ENCODE assay signal across 24 cellular contexts in the genomic region with DNA sequence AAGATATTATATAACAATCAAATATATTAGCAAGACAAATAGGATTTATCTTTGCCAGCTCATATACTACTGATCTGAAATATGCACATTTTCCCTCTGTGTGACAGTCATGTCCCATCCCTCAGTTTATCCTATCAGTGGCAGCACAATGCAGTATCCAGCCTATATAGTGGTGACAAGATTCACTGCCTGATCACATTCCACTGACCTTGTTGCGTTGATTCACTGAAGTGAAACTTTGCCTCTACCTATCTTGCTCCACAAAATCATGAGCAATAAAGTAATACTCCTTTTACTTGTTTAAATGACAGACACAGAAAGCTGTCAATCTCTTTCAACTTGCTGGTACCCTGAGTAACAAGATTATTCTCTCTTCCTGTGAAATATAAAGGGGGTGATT. TPM values are rescaled to one million over a fixed set of nuclear protein-coding genes. Genes with fewer than 3 reads are reported as not detected.
DNase-seq lines count a peak whose midpoint lies in the region; ATAC-seq and TF ChIP-seq lines count a peak whose summit lies in the region.
"Had no signal": no experiment of that assay in that cellular context is flagged by ENCODE, and none has a peak within 500 bp of the region (broad histone marks: within the 10 kb centered on the region; RNA-seq: fewer than 3 reads in every experiment).

No MANE protein-coding gene starts in this region.

- CTCF ChIA-PET in activated CD4-positive, alpha-beta memory T cell treated with anti-CD3 and anti-CD28 coated beads for 36 hours (lab: Charles Lee): interaction anchor here (1.3 kb wide), 1 partner anchor 16 kb away, joined by 4 read pairs; no protein-coding TSS in a partner anchor
- CTCF ChIA-PET in activated CD4-positive, alpha-beta memory T cell treated with anti-CD3 and anti-CD28 coated beads, Interleukin-2, amount 10 ng/mL, durations not matched to agents 7 days and 5 days (lab: Charles Lee): no interaction called here

- DNase-seq in activated CD4-positive, alpha-beta memory T cell treated with anti-CD3 and anti-CD28 coated beads for 36 hours: no peak
- DNase-seq in activated CD4-positive, alpha-beta memory T cell treated with anti-CD3 and anti-CD28 coated beads, Interleukin-2, amount 10 ng/mL, durations not matched to agents 7 days and 5 days: no peak
- DNase-seq in HL-60 (ENCODE audit: low read depth in 1 of 2, low spot score in 1 of 2): no peak
- DNase-seq in activated naive CD8-positive, alpha-beta T cell treated with anti-CD3 and anti-CD28 coated beads, Interleukin-2, amount 10 ng/mL, durations not matched to agents 7 days and 5 days: no peak
- no peak for DNase-seq in progenitor cell of endocrine pancreas (ENCODE audit: low spot score, unreplicated experiment)
- no peak for DNase-seq in COLO829 (ENCODE audit: low spot score)
- DNase-seq in osteocyte (ENCODE audit: extremely low spot score, unreplicated experiment): no peak
- no peak for DNase-seq in ACHN
- DNase-seq: activated effector memory CD4-positive, alpha-beta T cell treated with Interleukin-2 at 50 U/mL for 16 hours; aorta; C1 segment of cervical spinal cord; naive thymus-derived CD8-positive, alpha-beta T cell; NCI-H1694 treated with DMSO at 0.1 percent for 48 hours; NCI-H774; ovary; right cardiac atrium; T1000; upper lobe of left lung had no signal

- no peaks in the 10 kb centered on the region for H3K27me3 ChIP-seq in HL-60 (ENCODE audit: insufficient read depth, poor library complexity, severe bottlenecking)
- H3K27me3 ChIP-seq: ovary, upper lobe of left lung had no signal

- peak overlapping the region; percentile 42; the same call in 1 of the 2 replicates for H3K27ac ChIP-seq in HL-60 (replicated peaks)
- H3K27ac ChIP-seq: ovary, upper lobe of left lung had no signal

- peak overlapping the region; percentile 62 for H3K27ac Mint-ChIP-seq in activated CD4-positive, alpha-beta memory T cell treated with anti-CD3 and anti-CD28 coated beads for 36 hours
- H3K27ac Mint-ChIP-seq in activated CD4-positive, alpha-beta memory T cell treated with anti-CD3 and anti-CD28 coated beads, Interleukin-2, amount 10 ng/mL, durations not matched to agents 7 days and 5 days: no peak overlapping the region
- H3K27ac Mint-ChIP-seq in activated naive CD8-positive, alpha-beta T cell treated with anti-CD3 and anti-CD28 coated beads, Interleukin-2, amount 10 ng/mL, durations not matched to agents 7 days and 5 days: peak overlapping the region; percentile 34
- H3K27ac Mint-ChIP-seq in progenitor cell of endocrine pancreas (peak overlapping the region; percentile 50), osteocyte (ENCODE audit: unreplicated experiment) (no peak overlapping the region)
- H3K27ac Mint-ChIP-seq: mesothelial cell of epicardium had no signal

- H3K4me3 Mint-ChIP-seq in activated CD4-positive, alpha-beta memory T cell treated with anti-CD3 and anti-CD28 coated beads for 36 hours: no peak overlapping the region
- no peak overlapping the region for H3K4me3 Mint-ChIP-seq in activated CD4-positive, alpha-beta memory T cell treated with anti-CD3 and anti-CD28 coated beads, Interleukin-2, amount 10 ng/mL, durations not matched to agents 7 days and 5 days
- no peak overlapping the region for H3K4me3 Mint-ChIP-seq in activated naive CD8-positive, alpha-beta T cell treated with anti-CD3 and anti-CD28 coated beads, Interleukin-2, amount 10 ng/mL, durations not matched to agents 7 days and 5 days
- H3K4me3 Mint-ChIP-seq in progenitor cell of endocrine pancreas (ENCODE audit: low read depth): no peak overlapping the region
- no peak overlapping the region for H3K4me3 Mint-ChIP-seq in osteocyte (ENCODE audit: unreplicated experiment)
- H3K4me3 Mint-ChIP-seq: central memory CD8-positive, alpha-beta T cell; mesothelial cell of epicardium; naive thymus-derived CD8-positive, alpha-beta T cell had no signal

- no peak overlapping the region for H3K4me3 ChIP-seq in HL-60 (replicated peaks; ENCODE audit: insufficient read depth, low read length)
- H3K4me3 ChIP-seq: A549, K562, ovary, upper lobe of left lung had no signal

- no peak for ATAC-seq in activated naive CD8-positive, alpha-beta T cell treated with anti-CD3 and anti-CD28 coated beads, Interleukin-2, amount 10 ng/mL, durations not matched to agents 7 days and 5 days (ENCODE audit: low read depth)
- ATAC-seq: A549; HCT116; K562; left lobe of liver; naive thymus-derived CD8-positive, alpha-beta T cell; right cardiac atrium had no signal

- intact Hi-C loops in activated CD4-positive, alpha-beta memory T cell treated with anti-CD3 and anti-CD28 coated beads for 36 hours (cut with micrococcal nuclease): no loop called here

- H3K4me1 Mint-ChIP-seq in activated CD4-positive, alpha-beta memory T cell treated with anti-CD3 and anti-CD28 coated beads for 36 hours (ENCODE audit: low read depth): peaks cover 63% of the 10 kb centered on the region
- peaks cover 58% of the 10 kb centered on the region for H3K4me1 Mint-ChIP-seq in activated CD4-positive, alpha-beta memory T cell treated with anti-CD3 and anti-CD28 coated beads, Interleukin-2, amount 10 ng/mL, durations not matched to agents 7 days and 5 days
- peaks cover 39% of the 10 kb centered on the region for H3K4me1 Mint-ChIP-seq in activated naive CD8-positive, alpha-beta T cell treated with anti-CD3 and anti-CD28 coated beads, Interleukin-2, amount 10 ng/mL, durations not matched to agents 7 days and 5 days
- H3K4me1 Mint-ChIP-seq in progenitor cell of endocrine pancreas (ENCODE audit: low read depth): peaks cover 13% of the 10 kb centered on the region
- peaks cover 16% of the 10 kb centered on the region for H3K4me1 Mint-ChIP-seq in osteocyte (ENCODE audit: unreplicated experiment)

- in situ Hi-C loops in ACHN (cut with HindIII; ENCODE audit: low pct_ligation_motif_present, low pct_unique_long_range_greater_than_20kb, low sequenced_read_pairs): no loop called here

- peaks cover 58% of the 10 kb centered on the region for H3K36me3 Mint-ChIP-seq in activated CD4-positive, alpha-beta memory T cell treated with anti-CD3 and anti-CD28 coated beads for 36 hours
- peaks cover 73% of the 10 kb centered on the region for H3K36me3 Mint-ChIP-seq in activated CD4-positive, alpha-beta memory T cell treated with anti-CD3 and anti-CD28 coated beads, Interleukin-2, amount 10 ng/mL, durations not matched to agents 7 days and 5 days (ENCODE audit: low read depth)
- H3K36me3 Mint-ChIP-seq in activated naive CD8-positive, alpha-beta T cell treated with anti-CD3 and anti-CD28 coated beads, Interleukin-2, amount 10 ng/mL, durations not matched to agents 7 days and 5 days: peaks cover 34% of the 10 kb centered on the region
- H3K36me3 Mint-ChIP-seq in progenitor cell of endocrine pancreas (ENCODE audit: insufficient read depth): peaks cover 16% of the 10 kb centered on the region
- peaks cover 47% of the 10 kb centered on the region for H3K36me3 Mint-ChIP-seq in osteocyte (ENCODE audit: unreplicated experiment)

- TF ChIP-seq CTCF in HL-60 (IDR thresholded peaks at IDR 0.05; ENCODE audit: insufficient read depth, low read length) (no peak), progenitor cell of endocrine pancreas (IDR thresholded peaks at IDR 0.05; ENCODE audit: unreplicated experiment) (no peak), osteocyte (IDR thresholded peaks at IDR 0.05) (no peak)

- no peaks in the 10 kb centered on the region for H3K27me3 Mint-ChIP-seq in activated CD4-positive, alpha-beta memory T cell treated with anti-CD3 and anti-CD28 coated beads for 36 hours
- H3K27me3 Mint-ChIP-seq in activated CD4-positive, alpha-beta memory T cell treated with anti-CD3 and anti-CD28 coated beads, Interleukin-2, amount 10 ng/mL, durations not matched to agents 7 days and 5 days: no peaks in the 10 kb centered on the region
- no peaks in the 10 kb centered on the region for H3K27me3 Mint-ChIP-seq in activated naive CD8-positive, alpha-beta T cell treated with anti-CD3 and anti-CD28 coated beads, Interleukin-2, amount 10 ng/mL, durations not matched to agents 7 days and 5 days
- H3K27me3 Mint-ChIP-seq in progenitor cell of endocrine pancreas (no peaks in the 10 kb centered on the region), osteocyte (ENCODE audit: unreplicated experiment) (no peaks in the 10 kb centered on the region)
- H3K27me3 Mint-ChIP-seq: central memory CD8-positive, alpha-beta T cell; naive thymus-derived CD8-positive, alpha-beta T cell had no signal

- POLR2A ChIA-PET in activated CD4-positive, alpha-beta memory T cell treated with anti-CD3 and anti-CD28 coated beads for 36 hours (lab: Charles Lee): interaction anchor here (2.9 kb wide), 1 partner anchor 12 kb away, joined by 9 read pairs; no protein-coding TSS in a partner anchor
- POLR2A ChIA-PET in activated CD4-positive, alpha-beta memory T cell treated with anti-CD3 and anti-CD28 coated beads, Interleukin-2, amount 10 ng/mL, durations not matched to agents 7 days and 5 days (lab: Charles Lee): no interaction called here
- POLR2A ChIA-PET in activated naive CD8-positive, alpha-beta T cell treated with anti-CD3 and anti-CD28 coated beads, Interleukin-2, amount 10 ng/mL, durations not matched to agents 7 days and 5 days (lab: Charles Lee): interaction anchor here (1.4 to 1.6 kb wide), 2 partner anchors 10 to 15 kb away, joined by 3 read pairs; no protein-coding TSS in a partner anchor

- no peaks in the 10 kb centered on the region for H3K9me3 Mint-ChIP-seq in activated CD4-positive, alpha-beta memory T cell treated with anti-CD3 and anti-CD28 coated beads for 36 hours
- H3K9me3 Mint-ChIP-seq in activated CD4-positive, alpha-beta memory T cell treated with anti-CD3 and anti-CD28 coated beads, Interleukin-2, amount 10 ng/mL, durations not matched to agents 7 days and 5 days: no peaks in the 10 kb centered on the region
- no peaks in the 10 kb centered on the region for H3K9me3 Mint-ChIP-seq in activated naive CD8-positive, alpha-beta T cell treated with anti-CD3 and anti-CD28 coated beads, Interleukin-2, amount 10 ng/mL, durations not matched to agents 7 days and 5 days
- H3K9me3 Mint-ChIP-seq in progenitor cell of endocrine pancreas (ENCODE audit: low read depth) (no peaks in the 10 kb centered on the region), osteocyte (ENCODE audit: unreplicated experiment) (no peaks in the 10 kb centered on the region)
- H3K9me3 Mint-ChIP-seq: central memory CD8-positive, alpha-beta T cell; mesothelial cell of epicardium; naive thymus-derived CD8-positive, alpha-beta T cell had no signal

RNA-seq across cellular contexts. Expression of gene PSMA2, which starts 6.3 kb away (rescaled TPM):
- total RNA-seq in activated CD4-positive, alpha-beta memory T cell treated with anti-CD3 and anti-CD28 coated beads for 36 hours: 100 to 1,000 TPM; 196 to 200 TPM
- total RNA-seq in activated CD4-positive, alpha-beta memory T cell treated with anti-CD3 and anti-CD28 coated beads, Interleukin-2, amount 10 ng/mL, durations not matched to agents 7 days and 5 days: 100 to 1,000 TPM; 132 to 133 TPM
- 10 to 100 TPM; 98.9 to 99.8 TPM for total RNA-seq in activated naive CD8-positive, alpha-beta T cell treated with anti-CD3 and anti-CD28 coated beads, Interleukin-2, amount 10 ng/mL, durations not matched to agents 7 days and 5 days
- 99.9 and 102 TPM in 2 replicates for total RNA-seq in progenitor cell of endocrine pancreas
- 59.7 and 65.0 TPM in 2 replicates for total RNA-seq in osteocyte

RNA-seq across cellular contexts. Expression of gene MRPL32, which starts 6.5 kb away (rescaled TPM):
- total RNA-seq in activated CD4-positive, alpha-beta memory T cell treated with anti-CD3 and anti-CD28 coated beads for 36 hours: 10 to 100 TPM; 59.3 to 63.6 TPM
- total RNA-seq in activated CD4-positive, alpha-beta memory T cell treated with anti-CD3 and anti-CD28 coated beads, Interleukin-2, amount 10 ng/mL, durations not matched to agents 7 days and 5 days: 10 to 100 TPM; 47.2 to 47.4 TPM
- total RNA-seq in activated naive CD8-positive, alpha-beta T cell treated with anti-CD3 and anti-CD28 coated beads, Interleukin-2, amount 10 ng/mL, durations not matched to agents 7 days and 5 days: 10 to 100 TPM; 45.2 to 46.6 TPM
- total RNA-seq in progenitor cell of endocrine pancreas (49.9 and 51.3 TPM in 2 replicates), osteocyte (46.5 and 49.0 TPM in 2 replicates)

RNA-seq across cellular contexts. Expression of gene C7orf25, which starts 13.8 kb away (rescaled TPM):
- 1 to 10 TPM; 3.6 to 4.3 TPM for total RNA-seq in activated CD4-positive, alpha-beta memory T cell treated with anti-CD3 and anti-CD28 coated beads for 36 hours
- total RNA-seq in activated CD4-positive, alpha-beta memory T cell treated with anti-CD3 and anti-CD28 coated beads, Interleukin-2, amount 10 ng/mL, durations not matched to agents 7 days and 5 days: 1 to 10 TPM; 2.4 to 5.3 TPM
- 1 to 10 TPM; 6.0 to 8.1 TPM for total RNA-seq in activated naive CD8-positive, alpha-beta T cell treated with anti-CD3 and anti-CD28 coated beads, Interleukin-2, amount 10 ng/mL, durations not matched to agents 7 days and 5 days
- total RNA-seq in progenitor cell of endocrine pancreas: 3.2 and 6.5 TPM in 2 replicates
- total RNA-seq in osteocyte: 5.9 and 9.9 TPM in 2 replicates

Comparison
In these comparisons a context has a peak if more than half of its experiments do, and no peak if none do; other contexts are left out.
1. H3K27ac Mint-ChIP-seq: peak in activated CD4-positive, alpha-beta memory T cell treated with anti-CD3 and anti-CD28 coated beads for 36 hours (single experiment), activated naive CD8-positive, alpha-beta T cell treated with anti-CD3 and anti-CD28 coated beads, Interleukin-2, amount 10 ng/mL, durations not matched to agents 7 days and 5 days (single experiment) and progenitor cell of endocrine pancreas (single experiment); none in activated CD4-positive, alpha-beta memory T cell treated with anti-CD3 and anti-CD28 coated beads, Interleukin-2, amount 10 ng/mL, durations not matched to agents 7 days and 5 days (single experiment) and osteocyte (single experiment).